Comparison of ENCODE assay signal across 8 cellular contexts in the genomic region with DNA sequence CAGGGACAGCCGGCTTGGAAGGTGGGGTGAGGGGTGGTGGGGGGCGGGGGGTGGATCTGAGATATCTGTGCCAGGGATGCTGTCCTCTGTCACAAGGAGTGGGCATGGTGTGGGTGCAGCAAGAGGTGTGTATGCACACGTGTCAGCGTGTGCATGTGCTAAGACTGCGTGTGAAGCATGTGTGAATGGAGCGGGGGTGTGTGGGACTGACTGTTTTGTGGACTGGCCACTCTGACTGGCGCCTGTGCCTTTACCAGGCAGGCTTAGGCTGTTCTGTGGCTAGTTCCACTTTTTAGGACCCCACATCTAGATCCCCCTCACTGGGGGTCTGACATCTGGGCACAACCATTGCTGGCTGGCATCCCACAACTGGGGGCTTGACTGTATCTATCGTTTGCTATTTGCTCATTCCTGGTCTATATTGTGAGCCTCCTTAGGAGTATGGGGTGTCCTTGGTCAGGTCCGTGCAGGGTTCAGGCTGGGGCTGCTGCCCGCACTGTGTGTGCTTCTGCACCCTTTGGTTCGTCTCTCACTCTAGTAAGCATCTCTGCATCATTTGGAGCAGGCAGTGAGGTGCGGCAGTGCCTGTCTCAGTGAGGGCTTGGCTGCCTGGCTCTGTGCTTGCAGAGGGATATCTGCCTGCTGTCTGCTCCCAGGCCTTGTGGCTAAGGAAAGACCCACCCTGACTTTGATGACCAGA. TPM values are rescaled to one million over a fixed set of nuclear protein-coding genes. Genes with fewer than 3 reads are reported as not detected.
DNase-seq lines count a peak whose midpoint lies in the region; ATAC-seq and TF ChIP-seq lines count a peak whose summit lies in the region.

No MANE protein-coding gene starts in this region.

- no peaks in the 10 kb centered on the region for H3K27me3 Mint-ChIP-seq in activated CD4-positive, alpha-beta memory T cell treated with anti-CD3 and anti-CD28 coated beads, Interleukin-2, amount 10 ng/mL, durations not matched to agents 7 days and 5 days
- no peaks in the 10 kb centered on the region for H3K27me3 Mint-ChIP-seq in stimulated activated naive B cell treated with anti-CD40 and anti-IgM and Interleukin-4, amounts not matched to agents 10 μg/mL and 1 μg/mL and 100 μg/mL, for 72 hours

- H3K27ac Mint-ChIP-seq in activated CD4-positive, alpha-beta memory T cell treated with anti-CD3 and anti-CD28 coated beads, Interleukin-2, amount 10 ng/mL, durations not matched to agents 7 days and 5 days: peak overlapping the region; percentile 93
- H3K27ac Mint-ChIP-seq in stimulated activated naive B cell treated with anti-CD40 and anti-IgM and Interleukin-4, amounts not matched to agents 10 μg/mL and 1 μg/mL and 100 μg/mL, for 72 hours: peak overlapping the region; percentile 79

- H3K9me3 Mint-ChIP-seq in activated CD4-positive, alpha-beta memory T cell treated with anti-CD3 and anti-CD28 coated beads, Interleukin-2, amount 10 ng/mL, durations not matched to agents 7 days and 5 days: no peaks in the 10 kb centered on the region
- no peaks in the 10 kb centered on the region for H3K9me3 Mint-ChIP-seq in stimulated activated naive B cell treated with anti-CD40 and anti-IgM and Interleukin-4, amounts not matched to agents 10 μg/mL and 1 μg/mL and 100 μg/mL, for 72 hours

- ATAC-seq in stimulated activated naive B cell treated with anti-CD40 and anti-IgM and Interleukin-4, amounts not matched to agents 10 μg/mL and 1 μg/mL and 100 μg/mL, for 72 hours (replicated peaks): no peak
- ATAC-seq in HG02938 (IDR thresholded peaks at IDR 0.05; ENCODE audit: unreplicated experiment) (no peak), GM21723 (IDR thresholded peaks at IDR 0.05; ENCODE audit: unreplicated experiment) (no peak)

- H3K9me3 ChIP-seq in right atrium auricular region: no peaks in the 10 kb centered on the region

- H3K4me3 ChIP-seq in right atrium auricular region: peak overlapping the region; percentile 51 to 59

- no peaks in the 10 kb centered on the region for H3K27me3 ChIP-seq in right atrium auricular region

- H3K27ac ChIP-seq in right atrium auricular region: peak overlapping the region; percentile 79 to 85

- CTCF ChIA-PET in activated CD4-positive, alpha-beta memory T cell treated with anti-CD3 and anti-CD28 coated beads, Interleukin-2, amount 10 ng/mL, durations not matched to agents 7 days and 5 days (lab: Charles Lee): interaction anchor here (1.4 to 2.7 kb wide), 3 partner anchors 13 to 363 kb away, joined by 3 to 13 read pairs (median 9); partner anchors contain the start of genes AHCYL1 and GNAI3

- POLR2A ChIA-PET in activated CD4-positive, alpha-beta memory T cell treated with anti-CD3 and anti-CD28 coated beads, Interleukin-2, amount 10 ng/mL, durations not matched to agents 7 days and 5 days (lab: Charles Lee): interaction anchor here (1.0 to 8.5 kb wide), 3 partner anchors 12 to 73 kb away, joined by 3 to 106 read pairs (median 12); partner anchors contain the start of gene GNAI3

- H3K4me1 Mint-ChIP-seq in activated CD4-positive, alpha-beta memory T cell treated with anti-CD3 and anti-CD28 coated beads, Interleukin-2, amount 10 ng/mL, durations not matched to agents 7 days and 5 days: peaks cover 71% of the 10 kb centered on the region
- peaks cover 51 to 78% of the 10 kb centered on the region in 2 donors for H3K4me1 Mint-ChIP-seq in stimulated activated naive B cell treated with anti-CD40 and anti-IgM and Interleukin-4, amounts not matched to agents 10 μg/mL and 1 μg/mL and 100 μg/mL, for 72 hours

- peaks cover under 1% of the 10 kb centered on the region for H3K36me3 ChIP-seq in right atrium auricular region

- TF ChIP-seq CTCF in right atrium auricular region (IDR thresholded peaks at IDR 0.05): no peak

- peaks cover 13% of the 10 kb centered on the region for H3K36me3 Mint-ChIP-seq in activated CD4-positive, alpha-beta memory T cell treated with anti-CD3 and anti-CD28 coated beads, Interleukin-2, amount 10 ng/mL, durations not matched to agents 7 days and 5 days (ENCODE audit: low read depth)
- peaks cover 8 to 15% of the 10 kb centered on the region in 2 donors for H3K36me3 Mint-ChIP-seq in stimulated activated naive B cell treated with anti-CD40 and anti-IgM and Interleukin-4, amounts not matched to agents 10 μg/mL and 1 μg/mL and 100 μg/mL, for 72 hours

- DNase-seq in DMS53 (lab: John Stamatoyannopoulos, UW) (peak; percentile 42), DMS53 treated with DMSO at 0.1 percent for 48 hours (lab: John Stamatoyannopoulos, UW; ENCODE audit: unreplicated experiment) (no peak), right atrium auricular region (ENCODE audit: low spot score) (peak; percentile 56), NCI-H2227 treated with DMSO at 0.1 percent for 48 hours (lab: John Stamatoyannopoulos, UW) (no peak)
- no peak for DNase-seq in activated CD4-positive, alpha-beta memory T cell treated with anti-CD3 and anti-CD28 coated beads, Interleukin-2, amount 10 ng/mL, durations not matched to agents 7 days and 5 days
- no peak for DNase-seq in stimulated activated naive B cell treated with anti-CD40 and anti-IgM and Interleukin-4, amounts not matched to agents 10 μg/mL and 1 μg/mL and 100 μg/mL, for 72 hours

- H3K4me3 Mint-ChIP-seq in activated CD4-positive, alpha-beta memory T cell treated with anti-CD3 and anti-CD28 coated beads, Interleukin-2, amount 10 ng/mL, durations not matched to agents 7 days and 5 days: peak overlapping the region; percentile 97
- H3K4me3 Mint-ChIP-seq in stimulated activated naive B cell treated with anti-CD40 and anti-IgM and Interleukin-4, amounts not matched to agents 10 μg/mL and 1 μg/mL and 100 μg/mL, for 72 hours: peak overlapping the region; percentile 97 to 99

- H3K4me1 ChIP-seq in right atrium auricular region: peaks cover 0 to 64% of the 10 kb centered on the region in 2 donors

RNA-seq across cellular contexts. Expression of gene AMPD2, which starts 1.9 kb away (rescaled TPM):
- 100 to 1,000 TPM; 110 to 122 TPM for total RNA-seq in activated CD4-positive, alpha-beta memory T cell treated with anti-CD3 and anti-CD28 coated beads, Interleukin-2, amount 10 ng/mL, durations not matched to agents 7 days and 5 days
- total RNA-seq in right atrium auricular region: 10 to 100 TPM; 16.1 to 17.9 TPM

RNA-seq across cellular contexts. Expression of gene GNAT2, which starts 2.1 kb away (rescaled TPM):
- total RNA-seq in activated CD4-positive, alpha-beta memory T cell treated with anti-CD3 and anti-CD28 coated beads, Interleukin-2, amount 10 ng/mL, durations not matched to agents 7 days and 5 days: not detected
- under 1 TPM in 1 of 2 donors, not detected in 1; 0.59 TPM for total RNA-seq in right atrium auricular region

RNA-seq across cellular contexts. Expression of gene GSTM4, which starts 34.3 kb away (rescaled TPM):
- total RNA-seq in activated CD4-positive, alpha-beta memory T cell treated with anti-CD3 and anti-CD28 coated beads, Interleukin-2, amount 10 ng/mL, durations not matched to agents 7 days and 5 days: 10 to 100 TPM; 10.4 to 14.3 TPM
- total RNA-seq in right atrium auricular region: 10 to 100 TPM; 24.6 to 52.6 TPM

RNA-seq across cellular contexts. Expression of gene GSTM2, which starts 46.3 kb away (rescaled TPM):
- total RNA-seq in activated CD4-positive, alpha-beta memory T cell treated with anti-CD3 and anti-CD28 coated beads, Interleukin-2, amount 10 ng/mL, durations not matched to agents 7 days and 5 days: 10 to 100 TPM; 15.9 to 17.6 TPM
- total RNA-seq in right atrium auricular region: 10 to 100 TPM; 31.7 to 53.8 TPM

Comparison
In these comparisons a context has a peak if more than half of its experiments do, and no peak if none do; other contexts are left out.
1. DNase-seq: peak in DMS53 (single experiment) and right atrium auricular region (single experiment); none in DMS53 treated with DMSO at 0.1 percent for 48 hours (single experiment), activated CD4-positive, alpha-beta memory T cell treated with anti-CD3 and anti-CD28 coated beads, Interleukin-2, amount 10 ng/mL, durations not matched to agents 7 days and 5 days (single experiment), stimulated activated naive B cell treated with anti-CD40 and anti-IgM and Interleukin-4, amounts not matched to agents 10 μg/mL and 1 μg/mL and 100 μg/mL, for 72 hours (single experiment) and NCI-H2227 treated with DMSO at 0.1 percent for 48 hours (single experiment).
2. RNA of gene AMPD2, which starts 1.9 kb away (total RNA-seq): 110 to 122 TPM in activated CD4-positive, alpha-beta memory T cell treated with anti-CD3 and anti-CD28 coated beads, Interleukin-2, amount 10 ng/mL, durations not matched to agents 7 days and 5 days; 16.1 to 17.9 TPM in right atrium auricular region; every median in the first group is over 4 times any median in the second.